ENCODE assay signal across 6 cellular contexts in genomic region chr16:648071-648785, GRCh38.
DNase-seq lines count a peak whose midpoint lies in the region; ATAC-seq and TF ChIP-seq lines count a peak whose summit lies in the region.

No MANE protein-coding gene starts in this region.

- ATAC-seq in HG03159 (IDR thresholded peaks at IDR 0.05; ENCODE audit: unreplicated experiment), result no peak

- TF ChIP-seq POLR2A in erythroblast (IDR thresholded peaks at IDR 0.05; ENCODE audit: low read length), result no peak

- DNase-seq in NCI-H1417 (lab: John Stamatoyannopoulos, UW) (peak in 2 of 3 experiments; percentile 38 to 44), NCI-H1417 treated with DMSO at 0.1 percent for 48 hours (lab: John Stamatoyannopoulos, UW) (no peak), SHP77 treated with DMSO at 0.1 percent for 48 hours (lab: John Stamatoyannopoulos, UW) (peak; percentile 9), erythroblast (lab: John Stamatoyannopoulos, UW) (peak; percentile 59 to 61)
- DNase-seq in stimulated activated CD4-positive, alpha-beta T cell treated with anti-CD3 and anti-CD28 coated beads, Interleukin-15, amount 100 ng/mL, for 24 hours, result peak; percentile 76
